Comparison of ENCODE assay signal across 9 cellular contexts in genomic region chr5:54985301-54986268, GRCh38. TPM values are rescaled to one million over a fixed set of nuclear protein-coding genes. Genes with fewer than 3 reads are reported as not detected.
DNase-seq lines count a peak whose midpoint lies in the region; ATAC-seq and TF ChIP-seq lines count a peak whose summit lies in the region.
"Had no signal": no experiment of that assay in that cellular context is flagged by ENCODE, and none has a peak within 500 bp of the region (broad histone marks: within the 10 kb centered on the region; RNA-seq: fewer than 3 reads in every experiment).

TSS of gene ESM1 (minus strand) at chr5:54985593. CDS start at chr5:54985517, 76 bp downstream.

- no peaks in the 10 kb centered on the region for H3K4me1 ChIP-seq in lower lobe of right lung

- H3K27ac ChIP-seq in brain microvascular endothelial cell (peak within 1 kb of the TSS; percentile 25), lower lobe of right lung (no peak within 1 kb of the TSS)
- H3K27ac ChIP-seq: KMS-11 had no signal

- DNase-seq in AG09309 (ENCODE audit: low read depth) = peak; percentile 34
- DNase-seq in HCEC 1CT = peak; percentile 93
- peak; percentile 48 for DNase-seq in brain microvascular endothelial cell
- DNase-seq in lower lobe of right lung = peak; percentile 48
- DNase-seq in nucleus accumbens (lab: John Stamatoyannopoulos, UW) = no peak
- no peak for DNase-seq in midbrain (lab: John Stamatoyannopoulos, UW)
- DNase-seq in hypothalamus (lab: John Stamatoyannopoulos, UW) = no peak
- no peak for DNase-seq in stimulated activated CD4-positive, alpha-beta T cell treated with anti-CD3 and anti-CD28 coated beads, Interleukin-1b, Interleukin-23, amount 100 ng/mL, for 48 hours

- no peaks in the 10 kb centered on the region for H3K27me3 ChIP-seq in brain microvascular endothelial cell (replicated peaks)
- peaks cover 31% of the 10 kb centered on the region for H3K27me3 ChIP-seq in lower lobe of right lung (ENCODE audit: low read depth)

- intact Hi-C loops in lower lobe of right lung (cut with DNase I) = no loop called here

- peak; percentile 52 to 70 for ATAC-seq in lower lobe of right lung

- H3K4me3 ChIP-seq in AG09309 (ENCODE audit: control insufficient read depth, low read depth, low read length) (peak within 1 kb of the TSS; percentile 42), brain microvascular endothelial cell (ENCODE audit: low read depth, low read length) (peak within 1 kb of the TSS; percentile 41), lower lobe of right lung (peak within 1 kb of the TSS; percentile 27)

- in situ Hi-C loops in brain microvascular endothelial cell (cut with HindIII; ENCODE audit: low pct_ligation_motif_present, low sequenced_read_pairs) = no loop called here

- TF ChIP-seq CTCF in AG09309 (IDR thresholded peaks at IDR 0.05; ENCODE audit: control insufficient read depth, insufficient read depth, low read depth, low read length, missing control alignments) = peak; percentile 4
- peak; percentile 9 for TF ChIP-seq CTCF in brain microvascular endothelial cell (IDR thresholded peaks at IDR 0.05; ENCODE audit: low read depth, low read length, missing control alignments)
- no peak for TF ChIP-seq CTCF in lower lobe of right lung (IDR thresholded peaks at IDR 0.05)

- H3K9me3 ChIP-seq in lower lobe of right lung = no peaks in the 10 kb centered on the region

- H3K36me3 ChIP-seq in brain microvascular endothelial cell (replicated peaks) (no peaks in the 10 kb centered on the region), lower lobe of right lung (no peaks in the 10 kb centered on the region)

RNA-seq across cellular contexts. Expression of gene ESM1, which starts in this region (rescaled TPM):
- 0.68 TPM for total RNA-seq in lower lobe of right lung

Comparison
In these comparisons a context has a peak if more than half of its experiments do, and no peak if none do; other contexts are left out.
1. Peak in DNase-seq, ATAC-seq and H3K4me3 ChIP-seq in lower lobe of right lung; RNA of the gene not detected or under 1 TPM.
2. DNase-seq: peak in AG09309 (single experiment), HCEC 1CT (single experiment) and brain microvascular endothelial cell (single experiment); none in nucleus accumbens (0 of 56), midbrain (single experiment), hypothalamus (0 of 51) and stimulated activated CD4-positive, alpha-beta T cell treated with anti-CD3 and anti-CD28 coated beads, Interleukin-1b, Interleukin-23, amount 100 ng/mL, for 48 hours (single experiment).
3. Peak in every context shown above with its lines, with median percentiles within 50 percentile points of each other: H3K4me3 ChIP-seq.